5 cellular contexts compared by ENCODE assay signal in the genomic region with DNA sequence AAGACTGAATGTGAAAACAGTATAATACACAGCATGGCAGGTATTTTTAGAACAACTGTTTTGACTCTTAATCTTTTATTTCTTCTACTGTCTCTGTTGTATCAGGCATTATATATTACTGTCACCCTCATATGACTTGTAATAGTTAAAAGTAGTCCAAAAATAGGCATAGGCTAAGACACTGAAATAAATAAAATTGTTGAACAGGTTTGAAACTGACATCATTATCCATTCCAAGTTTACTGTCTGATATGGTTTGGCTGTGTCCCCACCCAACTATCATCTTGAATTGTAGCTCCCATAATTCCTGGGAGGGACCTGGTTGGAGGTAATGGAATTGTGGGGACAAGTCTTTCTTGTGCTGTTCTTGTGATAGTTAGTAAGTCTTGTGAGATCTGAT.
"Had no signal": no experiment of that assay in that cellular context is flagged by ENCODE, and none has a peak within 500 bp of the region (broad histone marks: within the 10 kb centered on the region; RNA-seq: fewer than 3 reads in every experiment).

No MANE protein-coding gene starts in this region.

- H3K27ac ChIP-seq: HL-60 had no signal

- H2AFZ ChIP-seq: GM23338 had no signal

- H3K4me3 ChIP-seq: GM23338 had no signal

- H3K27ac Mint-ChIP-seq: GM23338, H9, IgD-negative memory B cell had no signal

- H3K9me3 Mint-ChIP-seq: IgD-negative memory B cell had no signal

- H3K4me1 Mint-ChIP-seq: GM23338, H9, IgD-negative memory B cell had no signal

- H3K4me3 Mint-ChIP-seq: GM23338, H9, IgD-negative memory B cell had no signal

- H3K36me3 Mint-ChIP-seq: IgD-negative memory B cell had no signal

- H3K4me2 ChIP-seq: GM23338 had no signal

- H3K27me3 Mint-ChIP-seq: IgD-negative memory B cell had no signal

- DNase-seq: H9, HCEC 1CT had no signal
